In genomic region chr6:129736105-129736504, GRCh38 we compare ENCODE assay signal across 2 cellular contexts.
TF ChIP-seq lines count a peak whose summit lies in the region.

No MANE protein-coding gene starts in this region.

TF ChIP-seq in HepG2, 621 proteins besides CTCF, POLR2A, EP300 and RAD21:
- TF ChIP-seq MIER2 (CRISPR knock-in tag; IDR thresholded peaks at IDR 0.05) (no peak), SNAPC5 (CRISPR knock-in tag; IDR thresholded peaks at IDR 0.05; ENCODE audit: borderline replicate concordance) (no peak), HNRNPL (IDR thresholded peaks at IDR 0.05; ENCODE audit: low read depth, low read length) (no peak), ZNF7 (CRISPR knock-in tag; IDR thresholded peaks at IDR 0.05) (peak; percentile 95), ZNF142 (CRISPR knock-in tag; IDR thresholded peaks at IDR 0.05) (no peak), CSRNP1 (CRISPR knock-in tag; IDR thresholded peaks at IDR 0.05) (no peak), KAT8 (CRISPR knock-in tag; IDR thresholded peaks at IDR 0.05) (no peak), CENPX (CRISPR knock-in tag; IDR thresholded peaks at IDR 0.05) (no peak)

TF ChIP-seq in HCT116, 20 proteins besides CTCF, POLR2A, EP300 and RAD21:
- TF ChIP-seq POLR2AphosphoS5 (IDR thresholded peaks at IDR 0.05; ENCODE audit: low read depth, low read length) (no peak), SP1 (IDR thresholded peaks at IDR 0.05; ENCODE audit: low read depth) (no peak), CBX3 (IDR thresholded peaks at IDR 0.05; ENCODE audit: low read depth) (peak; percentile 66; the same call in 1 of the 2 replicates)
